In the genomic region with DNA sequence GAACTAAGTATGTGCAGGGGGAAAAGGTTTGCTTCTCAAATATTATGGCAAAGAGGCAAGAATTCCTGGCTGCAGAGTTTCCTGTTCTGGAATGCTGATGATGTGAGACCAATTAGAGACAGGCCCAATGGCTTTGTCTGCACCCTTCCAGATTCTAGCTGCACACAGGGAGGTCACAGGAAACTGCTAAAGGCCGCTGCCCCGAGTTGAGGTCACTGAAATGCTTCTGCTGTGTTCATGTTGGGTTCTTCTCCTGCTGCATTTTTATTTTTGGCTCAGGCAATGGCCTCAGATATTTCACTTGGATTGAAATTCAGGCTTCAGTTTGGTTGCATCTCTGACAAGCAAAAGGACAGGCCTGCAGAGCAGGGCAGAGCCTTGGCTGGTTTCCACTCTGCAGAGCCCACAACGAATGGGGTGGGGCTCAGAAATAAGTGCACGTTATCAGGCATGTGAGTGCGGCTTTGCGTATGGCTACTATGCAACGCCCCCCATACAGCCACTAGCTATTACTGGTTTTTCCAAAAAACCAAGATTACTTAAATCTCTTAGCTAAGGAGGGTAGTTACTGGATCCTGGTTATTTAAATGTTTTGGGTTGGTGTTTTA, we compare ENCODE assay signal across 1 cellular context.
TF ChIP-seq lines count a peak whose summit lies in the region.

No MANE protein-coding gene starts in this region.

TF ChIP-seq in HepG2, 621 proteins besides CTCF, POLR2A, EP300 and RAD21 (continued from another document):
- TF ChIP-seq REPIN1 (CRISPR knock-in tag; IDR thresholded peaks at IDR 0.05; ENCODE audit: borderline replicate concordance, low read depth) (no peak), ZNF879 (CRISPR knock-in tag; IDR thresholded peaks at IDR 0.05) (no peak), NR3C1 (CRISPR knock-in tag; IDR thresholded peaks at IDR 0.05) (no peak), ZNF674 (CRISPR knock-in tag; IDR thresholded peaks at IDR 0.05; ENCODE audit: low read depth) (no peak), ZKSCAN8 (CRISPR knock-in tag; IDR thresholded peaks at IDR 0.05; ENCODE audit: borderline replicate concordance) (no peak), ZNF34 (CRISPR knock-in tag; IDR thresholded peaks at IDR 0.05; ENCODE audit: borderline replicate concordance) (no peak), RXRA (CRISPR knock-in tag; IDR thresholded peaks at IDR 0.05) (peak; percentile 19; the same call in 1 of the 2 replicates)
- TF ChIP-seq, protein P1, sequence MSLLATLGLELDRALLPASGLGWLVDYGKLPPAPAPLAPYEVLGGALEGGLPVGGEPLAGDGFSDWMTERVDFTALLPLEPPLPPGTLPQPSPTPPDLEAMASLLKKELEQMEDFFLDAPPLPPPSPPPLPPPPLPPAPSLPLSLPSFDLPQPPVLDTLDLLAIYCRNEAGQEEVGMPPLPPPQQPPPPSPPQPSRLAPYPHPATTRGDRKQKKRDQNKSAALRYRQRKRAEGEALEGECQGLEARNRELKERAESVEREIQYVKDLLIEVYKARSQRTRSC (CRISPR knock-in tag; IDR thresholded peaks at IDR 0.05; ENCODE audit: low read depth): no peak
- TF ChIP-seq, protein P2, sequence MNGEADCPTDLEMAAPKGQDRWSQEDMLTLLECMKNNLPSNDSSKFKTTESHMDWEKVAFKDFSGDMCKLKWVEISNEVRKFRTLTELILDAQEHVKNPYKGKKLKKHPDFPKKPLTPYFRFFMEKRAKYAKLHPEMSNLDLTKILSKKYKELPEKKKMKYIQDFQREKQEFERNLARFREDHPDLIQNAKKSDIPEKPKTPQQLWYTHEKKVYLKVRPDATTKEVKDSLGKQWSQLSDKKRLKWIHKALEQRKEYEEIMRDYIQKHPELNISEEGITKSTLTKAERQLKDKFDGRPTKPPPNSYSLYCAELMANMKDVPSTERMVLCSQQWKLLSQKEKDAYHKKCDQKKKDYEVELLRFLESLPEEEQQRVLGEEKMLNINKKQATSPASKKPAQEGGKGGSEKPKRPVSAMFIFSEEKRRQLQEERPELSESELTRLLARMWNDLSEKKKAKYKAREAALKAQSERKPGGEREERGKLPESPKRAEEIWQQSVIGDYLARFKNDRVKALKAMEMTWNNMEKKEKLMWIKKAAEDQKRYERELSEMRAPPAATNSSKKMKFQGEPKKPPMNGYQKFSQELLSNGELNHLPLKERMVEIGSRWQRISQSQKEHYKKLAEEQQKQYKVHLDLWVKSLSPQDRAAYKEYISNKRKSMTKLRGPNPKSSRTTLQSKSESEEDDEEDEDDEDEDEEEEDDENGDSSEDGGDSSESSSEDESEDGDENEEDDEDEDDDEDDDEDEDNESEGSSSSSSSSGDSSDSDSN (CRISPR knock-in tag; IDR thresholded peaks at IDR 0.05): 0 out of 2 replicates have a peak, but pooled peaks have one; percentile 2
- TF ChIP-seq, protein P3, sequence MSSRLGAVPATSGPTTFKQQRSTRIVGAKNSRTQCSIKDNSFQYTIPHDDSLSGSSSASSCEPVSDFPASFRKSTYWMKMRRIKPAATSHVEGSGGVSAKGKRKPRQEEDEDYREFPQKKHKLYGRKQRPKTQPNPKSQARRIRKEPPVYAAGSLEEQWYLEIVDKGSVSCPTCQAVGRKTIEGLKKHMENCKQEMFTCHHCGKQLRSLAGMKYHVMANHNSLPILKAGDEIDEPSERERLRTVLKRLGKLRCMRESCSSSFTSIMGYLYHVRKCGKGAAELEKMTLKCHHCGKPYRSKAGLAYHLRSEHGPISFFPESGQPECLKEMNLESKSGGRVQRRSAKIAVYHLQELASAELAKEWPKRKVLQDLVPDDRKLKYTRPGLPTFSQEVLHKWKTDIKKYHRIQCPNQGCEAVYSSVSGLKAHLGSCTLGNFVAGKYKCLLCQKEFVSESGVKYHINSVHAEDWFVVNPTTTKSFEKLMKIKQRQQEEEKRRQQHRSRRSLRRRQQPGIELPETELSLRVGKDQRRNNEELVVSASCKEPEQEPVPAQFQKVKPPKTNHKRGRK (CRISPR knock-in tag; IDR thresholded peaks at IDR 0.05): no peak
- TF ChIP-seq, protein P4, sequence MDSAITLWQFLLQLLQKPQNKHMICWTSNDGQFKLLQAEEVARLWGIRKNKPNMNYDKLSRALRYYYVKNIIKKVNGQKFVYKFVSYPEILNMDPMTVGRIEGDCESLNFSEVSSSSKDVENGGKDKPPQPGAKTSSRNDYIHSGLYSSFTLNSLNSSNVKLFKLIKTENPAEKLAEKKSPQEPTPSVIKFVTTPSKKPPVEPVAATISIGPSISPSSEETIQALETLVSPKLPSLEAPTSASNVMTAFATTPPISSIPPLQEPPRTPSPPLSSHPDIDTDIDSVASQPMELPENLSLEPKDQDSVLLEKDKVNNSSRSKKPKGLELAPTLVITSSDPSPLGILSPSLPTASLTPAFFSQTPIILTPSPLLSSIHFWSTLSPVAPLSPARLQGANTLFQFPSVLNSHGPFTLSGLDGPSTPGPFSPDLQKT (CRISPR knock-in tag; IDR thresholded peaks at IDR 0.05; ENCODE audit: borderline replicate concordance): no peak
- TF ChIP-seq, protein P5, sequence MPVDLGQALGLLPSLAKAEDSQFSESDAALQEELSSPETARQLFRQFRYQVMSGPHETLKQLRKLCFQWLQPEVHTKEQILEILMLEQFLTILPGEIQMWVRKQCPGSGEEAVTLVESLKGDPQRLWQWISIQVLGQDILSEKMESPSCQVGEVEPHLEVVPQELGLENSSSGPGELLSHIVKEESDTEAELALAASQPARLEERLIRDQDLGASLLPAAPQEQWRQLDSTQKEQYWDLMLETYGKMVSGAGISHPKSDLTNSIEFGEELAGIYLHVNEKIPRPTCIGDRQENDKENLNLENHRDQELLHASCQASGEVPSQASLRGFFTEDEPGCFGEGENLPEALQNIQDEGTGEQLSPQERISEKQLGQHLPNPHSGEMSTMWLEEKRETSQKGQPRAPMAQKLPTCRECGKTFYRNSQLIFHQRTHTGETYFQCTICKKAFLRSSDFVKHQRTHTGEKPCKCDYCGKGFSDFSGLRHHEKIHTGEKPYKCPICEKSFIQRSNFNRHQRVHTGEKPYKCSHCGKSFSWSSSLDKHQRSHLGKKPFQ (CRISPR knock-in tag; IDR thresholded peaks at IDR 0.05; ENCODE audit: insufficient replicate concordance): no peak
- TF ChIP-seq, protein P6, sequence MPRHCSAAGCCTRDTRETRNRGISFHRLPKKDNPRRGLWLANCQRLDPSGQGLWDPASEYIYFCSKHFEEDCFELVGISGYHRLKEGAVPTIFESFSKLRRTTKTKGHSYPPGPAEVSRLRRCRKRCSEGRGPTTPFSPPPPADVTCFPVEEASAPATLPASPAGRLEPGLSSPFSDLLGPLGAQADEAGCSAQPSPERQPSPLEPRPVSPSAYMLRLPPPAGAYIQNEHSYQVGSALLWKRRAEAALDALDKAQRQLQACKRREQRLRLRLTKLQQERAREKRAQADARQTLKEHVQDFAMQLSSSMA (CRISPR knock-in tag; IDR thresholded peaks at IDR 0.05): no peak
